8 cellular contexts compared by ENCODE assay signal in the genomic region with DNA sequence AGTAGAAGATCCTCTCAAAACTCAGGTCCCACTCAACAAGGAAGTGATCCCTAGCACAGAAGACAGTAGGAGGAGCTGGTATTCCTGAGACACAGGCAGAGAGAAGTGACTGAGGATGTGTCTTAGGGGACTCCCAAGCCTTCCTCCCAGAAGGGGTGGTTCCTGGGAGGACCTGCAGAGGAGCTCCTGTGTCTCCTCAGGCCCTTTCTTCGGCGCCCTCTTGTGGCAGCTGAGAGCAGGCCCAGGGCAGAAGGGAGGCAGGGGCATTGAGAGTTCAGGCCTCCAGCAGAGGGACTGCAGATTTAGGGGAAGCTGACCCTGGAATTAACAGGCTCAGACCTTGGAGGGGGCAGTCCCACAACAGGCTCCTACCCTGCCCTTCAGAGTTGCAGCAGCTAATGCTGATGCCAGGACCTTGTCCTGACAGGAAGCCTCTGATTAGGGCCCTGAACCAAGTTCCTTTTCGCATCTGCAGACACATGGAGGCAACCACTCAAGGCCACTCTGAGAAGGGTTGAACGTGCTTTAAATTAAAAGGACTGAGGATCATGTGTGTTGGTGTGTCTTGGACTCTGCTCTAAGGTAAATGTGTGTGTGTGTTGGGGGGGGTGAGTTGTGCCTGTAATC.
DNase-seq lines count a peak whose midpoint lies in the region; ATAC-seq and TF ChIP-seq lines count a peak whose summit lies in the region.
"Not testable (repeated sequence)": the region's sequence is repeated elsewhere in the genome, so short reads cannot be mapped to it uniquely, and the experiment has no call there.

No MANE protein-coding gene starts in this region.

- H3K9me3 ChIP-seq in testis: not testable (repeated sequence)

- TF ChIP-seq POLR2A in testis (IDR thresholded peaks at IDR 0.05): not testable (repeated sequence)

- DNase-seq in GM03348 (ENCODE audit: low spot score) (peak; percentile 62), NCI-H82 (lab: John Stamatoyannopoulos, UW) (peak; percentile 93), dedifferentiated amniotic fluid mesenchymal stem cell (ENCODE audit: extremely low spot score) (peak; percentile 26), left colon (peak in 1 of 2 donors; percentile 62), testis (peak; percentile 51)
- peak; percentile 78 for DNase-seq in activated CD4-positive, alpha-beta T cell treated with anti-CD3 and anti-CD28 coated beads for 36 hours

- H3K9me3 Mint-ChIP-seq in activated CD4-positive, alpha-beta T cell treated with anti-CD3 and anti-CD28 coated beads for 36 hours (ENCODE audit: low read depth): not testable (repeated sequence)

- CTCF ChIA-PET in activated CD4-positive, alpha-beta T cell treated with anti-CD3 and anti-CD28 coated beads for 36 hours (lab: Charles Lee): interaction anchor here (0.6 to 2.8 kb wide), 15 partner anchors 8 to 905 kb away, joined by 3 to 40 read pairs (median 5); no protein-coding TSS in a partner anchor

- H3K4me1 Mint-ChIP-seq in activated CD4-positive, alpha-beta T cell treated with anti-CD3 and anti-CD28 coated beads for 36 hours: peaks cover 43% of the 10 kb centered on the region

- peak in 2 of 3 experiments; percentile 34 to 51 for TF ChIP-seq CTCF in testis (IDR thresholded peaks at IDR 0.05)

- peak; percentile 43 for ATAC-seq in GM21619 (IDR thresholded peaks at IDR 0.05; ENCODE audit: unreplicated experiment)
- peak; percentile 45 for ATAC-seq in HG03457 (IDR thresholded peaks at IDR 0.05; ENCODE audit: unreplicated experiment)
- ATAC-seq in activated CD4-positive, alpha-beta T cell treated with anti-CD3 and anti-CD28 coated beads for 36 hours: peak; percentile 59
- ATAC-seq in left colon: peak; percentile 86

- H3K27ac Mint-ChIP-seq in activated CD4-positive, alpha-beta T cell treated with anti-CD3 and anti-CD28 coated beads for 36 hours: peak overlapping the region; percentile 79

- not testable (repeated sequence) for H3K4me1 ChIP-seq in testis

- H3K36me3 Mint-ChIP-seq in activated CD4-positive, alpha-beta T cell treated with anti-CD3 and anti-CD28 coated beads for 36 hours (ENCODE audit: low read depth): not testable (repeated sequence)

- not testable (repeated sequence) for H3K27me3 Mint-ChIP-seq in activated CD4-positive, alpha-beta T cell treated with anti-CD3 and anti-CD28 coated beads for 36 hours

- 46 to 54% methylated on average over 4 of the region's 4 CpGs for WGBS in testis, 2 donors

- not testable (repeated sequence) for H3K27me3 ChIP-seq in testis

- POLR2A ChIA-PET in activated CD4-positive, alpha-beta T cell treated with anti-CD3 and anti-CD28 coated beads for 36 hours (lab: Charles Lee): interaction anchor here (0.7 kb wide), 1 partner anchor 10 kb away, joined by 4 read pairs; no protein-coding TSS in a partner anchor

- peak overlapping the region; percentile 63 for H3K4me3 Mint-ChIP-seq in activated CD4-positive, alpha-beta T cell treated with anti-CD3 and anti-CD28 coated beads for 36 hours

- H3K27ac ChIP-seq in testis: not testable (repeated sequence)

- not testable (repeated sequence) for H3K36me3 ChIP-seq in testis (ENCODE audit: low read depth, missing control alignments)

- H3K4me3 ChIP-seq in testis: not testable (repeated sequence)

- intact Hi-C loops in activated CD4-positive, alpha-beta T cell treated with anti-CD3 and anti-CD28 coated beads for 36 hours (cut with DNase I, micrococcal nuclease): loop anchor here in 1 of 2 experiments (10.0 kb wide), 1 partner anchor 1001 kb away; no protein-coding TSS in a partner anchor
- intact Hi-C loops in left colon (cut with DNase I, micrococcal nuclease); testis (cut with DNase I; ENCODE audit: low total_unique reads): not testable (repeated sequence)
